Comparison of ENCODE assay signal across 11 cellular contexts in the genomic region with DNA sequence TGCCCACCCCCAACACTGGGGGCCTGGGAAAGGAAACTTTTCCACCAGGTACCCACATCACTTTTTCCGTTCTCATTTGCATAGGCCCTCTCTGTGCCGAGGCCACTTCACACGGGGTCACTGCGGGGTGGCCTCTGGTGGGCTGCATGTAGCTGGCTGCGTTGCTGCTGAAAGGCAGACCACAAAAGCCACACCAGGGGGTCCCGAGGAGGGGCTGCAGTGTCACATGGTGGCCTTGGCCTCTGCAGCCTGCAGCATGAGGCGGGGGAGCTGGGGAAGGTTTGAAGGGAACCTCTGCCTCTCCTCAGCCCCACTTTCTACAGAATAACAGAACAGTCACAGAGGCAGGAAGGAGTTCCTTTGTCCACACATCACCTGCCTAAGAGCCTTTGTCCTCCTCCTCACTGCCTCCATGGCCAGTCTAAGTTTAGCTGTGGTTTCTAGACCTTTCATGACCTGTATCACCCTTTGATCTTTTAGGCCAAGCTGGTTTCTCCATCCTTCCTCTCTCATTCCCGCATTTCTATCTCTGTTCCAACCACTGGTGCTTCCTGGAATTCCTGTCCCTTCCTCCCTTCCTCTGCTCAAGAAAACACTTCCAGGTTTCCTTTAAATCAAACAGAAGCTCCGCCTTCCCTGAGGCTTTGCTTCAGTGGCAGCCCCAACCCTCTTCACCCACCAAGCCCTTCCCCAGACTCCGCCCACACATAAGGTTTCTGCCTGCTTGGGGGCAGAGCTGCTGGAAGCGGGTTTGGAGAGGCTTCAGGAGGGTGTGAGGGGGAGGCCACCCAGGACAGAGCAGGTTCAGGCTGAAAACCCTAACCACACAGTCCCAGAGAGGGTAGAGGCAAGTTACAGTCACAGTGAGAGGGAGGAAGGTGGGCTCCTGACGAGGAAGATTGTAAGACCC.
DNase-seq lines count a peak whose midpoint lies in the region; ATAC-seq and TF ChIP-seq lines count a peak whose summit lies in the region.
"Had no signal": no experiment of that assay in that cellular context is flagged by ENCODE, and none has a peak within 500 bp of the region (broad histone marks: within the 10 kb centered on the region; RNA-seq: fewer than 3 reads in every experiment).

No MANE protein-coding gene starts in this region.

- peak overlapping the region; percentile 52 for H3K27ac Mint-ChIP-seq in activated B cell treated with CpG ODN at 0.5 μM for 24 hours

- intact Hi-C loops in activated B cell treated with CpG ODN at 0.5 μM for 24 hours (cut with micrococcal nuclease), result no loop called here

- DNase-seq in NCI-H2227 (lab: John Stamatoyannopoulos, UW; ENCODE audit: unreplicated experiment), result peak; percentile 38
- DNase-seq in NCI-H2227 treated with DMSO at 0.1 percent for 48 hours (lab: John Stamatoyannopoulos, UW), result no peak
- peak; percentile 40 for DNase-seq in NB4 (ENCODE audit: low read depth)
- DNase-seq in activated B cell treated with CpG ODN at 0.5 μM for 24 hours, result no peak
- DNase-seq in renal cortical epithelial cell (ENCODE audit: low read depth), result peak; percentile 62
- DNase-seq in HUDEP-2 (lab: John Stamatoyannopoulos, UW; ENCODE audit: unreplicated experiment in 76 of 76), result no peak
- DNase-seq: activated CD4-positive, alpha-beta T cell treated with anti-CD3 and anti-CD28 coated beads for 48 hours; effector CD8-positive, alpha-beta T cell had no signal

- H3K36me3 Mint-ChIP-seq in activated B cell treated with CpG ODN at 0.5 μM for 24 hours (ENCODE audit: low read depth), result no peaks in the 10 kb centered on the region

- CTCF ChIA-PET in activated B cell treated with CpG ODN at 0.5 μM for 24 hours (lab: Charles Lee), result no interaction called here

- no peaks in the 10 kb centered on the region for H3K27me3 Mint-ChIP-seq in activated B cell treated with CpG ODN at 0.5 μM for 24 hours

- TF ChIP-seq CTCF in NB4 (IDR thresholded peaks at IDR 0.05; ENCODE audit: low read depth, low read length), result no peak
- TF ChIP-seq CTCF in activated B cell treated with CpG ODN at 0.5 μM for 24 hours (IDR thresholded peaks at IDR 0.05), result no peak

- no peak overlapping the region for H3K4me3 ChIP-seq in NB4 (ENCODE audit: low read depth, low read length)
- H3K4me3 ChIP-seq: skin epidermis had no signal

- no peaks in the 10 kb centered on the region for H3K9me3 Mint-ChIP-seq in activated B cell treated with CpG ODN at 0.5 μM for 24 hours

- ATAC-seq in activated B cell treated with CpG ODN at 0.5 μM for 24 hours (ENCODE audit: low read depth) (peak; percentile 27), HG03521 (IDR thresholded peaks at IDR 0.05; ENCODE audit: unreplicated experiment) (no peak), GM21786 (IDR thresholded peaks at IDR 0.05; ENCODE audit: unreplicated experiment) (no peak)

- TF ChIP-seq POLR2A in NB4 (IDR thresholded peaks at IDR 0.05; ENCODE audit: extremely low read depth, insufficient read length), result no peak

- POLR2A ChIA-PET in activated B cell treated with CpG ODN at 0.5 μM for 24 hours (lab: Charles Lee), result interaction anchor here (0.8 to 1.4 kb wide), 3 partner anchors 10 to 74 kb away, joined by 3 to 4 read pairs (median 4); no protein-coding TSS in a partner anchor

- H3K4me1 Mint-ChIP-seq in activated B cell treated with CpG ODN at 0.5 μM for 24 hours, result peaks cover 52% of the 10 kb centered on the region

- peak overlapping the region; percentile 39 for H3K4me3 Mint-ChIP-seq in activated B cell treated with CpG ODN at 0.5 μM for 24 hours

Comparison
In these comparisons a context has a peak if more than half of its experiments do, and no peak if none do; other contexts are left out.
1. DNase-seq: peak in NCI-H2227 (single experiment), NB4 (single experiment) and renal cortical epithelial cell (single experiment); none in NCI-H2227 treated with DMSO at 0.1 percent for 48 hours (single experiment), activated B cell treated with CpG ODN at 0.5 μM for 24 hours (single experiment) and HUDEP-2 (0 of 76).